ENCODE assay signal across 8 cellular contexts in the genomic region with DNA sequence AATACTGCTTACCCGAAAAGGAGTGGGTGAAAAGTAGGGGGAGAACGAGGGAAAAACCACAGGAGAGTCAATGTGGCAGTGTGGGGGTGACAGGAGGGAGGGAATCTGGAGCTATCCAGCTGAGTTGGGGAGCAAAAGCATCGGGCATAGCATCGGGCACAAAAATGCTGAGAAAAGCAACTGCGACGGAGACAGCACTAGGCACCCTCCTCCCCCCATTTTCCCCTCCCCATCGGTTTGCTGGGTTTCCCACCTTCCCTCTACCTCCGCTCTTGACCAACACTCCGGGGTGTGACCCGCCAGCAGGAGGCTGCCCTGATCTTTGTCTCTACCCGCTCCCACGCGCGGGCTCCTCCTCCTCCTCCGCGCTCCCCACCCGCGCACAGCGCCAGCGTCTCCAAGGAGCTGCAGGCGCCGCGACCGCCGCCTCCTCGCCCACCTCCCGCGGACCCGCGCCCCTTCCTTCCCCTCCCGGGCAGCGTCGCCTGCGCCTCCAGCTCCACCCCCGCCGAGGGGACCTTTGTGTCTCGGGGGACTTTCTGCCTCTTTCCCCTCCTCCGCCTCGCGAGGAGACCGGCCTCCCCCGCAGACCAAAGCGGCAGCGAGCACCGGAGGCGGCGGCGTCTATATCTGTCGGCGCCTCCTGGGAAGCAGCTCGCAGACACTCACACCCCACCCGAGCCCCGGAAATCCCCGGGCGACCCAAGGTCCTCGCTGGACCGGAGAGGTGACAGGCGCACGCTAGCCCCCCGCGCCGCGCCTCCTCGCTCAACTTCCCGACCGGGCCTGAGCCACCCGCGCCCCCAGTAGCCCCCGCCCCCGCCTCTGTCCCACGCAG. TPM values are rescaled to one million over a fixed set of nuclear protein-coding genes. Genes with fewer than 3 reads are reported as not detected.
DNase-seq lines count a peak whose midpoint lies in the region; ATAC-seq and TF ChIP-seq lines count a peak whose summit lies in the region.

No MANE protein-coding gene starts in this region.

- peaks cover 49% of the 10 kb centered on the region for H3K4me1 Mint-ChIP-seq in brain

- H3K27ac ChIP-seq in KOPT-K1 (ENCODE audit: low read depth, low read length, poor library complexity, severe bottlenecking), result peak overlapping the region; percentile 86
- peak overlapping the region; percentile 96 for H3K27ac ChIP-seq in smooth muscle cell (ENCODE audit: low read depth)

- peaks cover 55% of the 10 kb centered on the region for H3K79me2 ChIP-seq in smooth muscle cell (ENCODE audit: low read depth)

- no peaks in the 10 kb centered on the region for H3K9me3 Mint-ChIP-seq in brain

- H3K4me3 Mint-ChIP-seq in brain, result peak overlapping the region; percentile 89 to 96 (median 92)

- DNase-seq in UCSD-AML1 (lab: John Stamatoyannopoulos, UW; ENCODE audit: unreplicated experiment) (peak; percentile 86), smooth muscle cell (lab: John Stamatoyannopoulos, UW; ENCODE audit: unreplicated experiment) (peak; percentile 67), SKM-1 (lab: John Stamatoyannopoulos, UW; ENCODE audit: unreplicated experiment) (no peak)

- peak overlapping the region; percentile 99 for H3K9ac ChIP-seq in smooth muscle cell (ENCODE audit: low read depth)

- H3K4me1 ChIP-seq in smooth muscle cell (ENCODE audit: low read depth), result peaks cover 35% of the 10 kb centered on the region

- H3K27ac Mint-ChIP-seq in brain, result peak overlapping the region; percentile 92 to 99 (median 93)

- WGBS in smooth muscle cell (ENCODE audit: low lambda C conversion rate), result under 1% methylated on average over 54 of the region's 71 CpGs

- no peaks in the 10 kb centered on the region for H3K9me3 ChIP-seq in KOPT-K1 (ENCODE audit: insufficient read depth, low read length, poor library complexity, severe bottlenecking)
- H3K9me3 ChIP-seq in iPS-18c (ENCODE audit: control insufficient read depth, insufficient read depth, low read length), result peaks cover 2% of the 10 kb centered on the region
- H3K9me3 ChIP-seq in smooth muscle cell (replicated peaks; ENCODE audit: low read depth), result no peaks in the 10 kb centered on the region

- peaks cover 21% of the 10 kb centered on the region for H3F3A ChIP-seq in smooth muscle cell (ENCODE audit: low read depth)

- peak overlapping the region; percentile 84 for H2AFZ ChIP-seq in smooth muscle cell (ENCODE audit: low read depth)

- no peaks in the 10 kb centered on the region for H3K36me3 ChIP-seq in KOPT-K1 (ENCODE audit: insufficient read depth, low read length)
- H3K36me3 ChIP-seq in smooth muscle cell (ENCODE audit: low read depth), result no peaks in the 10 kb centered on the region

- no peaks in the 10 kb centered on the region for H3K27me3 ChIP-seq in smooth muscle cell (ENCODE audit: low read depth)

- H3K36me3 Mint-ChIP-seq in brain, result no peaks in the 10 kb centered on the region

- H3K4me2 ChIP-seq in smooth muscle cell, result peak overlapping the region; percentile 98

- TF ChIP-seq CTCF in brain (conservative IDR thresholded peaks at IDR 0.05), result no peak
- TF ChIP-seq CTCF in smooth muscle cell (IDR thresholded peaks at IDR 0.05; ENCODE audit: borderline replicate concordance, insufficient read depth, poor library complexity, severe bottlenecking), result no peak

- no peaks in the 10 kb centered on the region for H3K27me3 Mint-ChIP-seq in brain

- H3K4me3 ChIP-seq in GM08714 (ENCODE audit: low read length) (peak overlapping the region; percentile 99), iPS-18c (ENCODE audit: insufficient read depth, low read depth, low read length) (peak overlapping the region; percentile 86), smooth muscle cell (peak overlapping the region; percentile 97)

- H4K20me1 ChIP-seq in smooth muscle cell (ENCODE audit: low read depth), result peaks cover 49% of the 10 kb centered on the region

- peak; percentile 37 for ATAC-seq in GM21737 (IDR thresholded peaks at IDR 0.05; ENCODE audit: unreplicated experiment)

RNA-seq across cellular contexts. Expression of a gene that starts 0.9 kb away (rescaled TPM):
- 12.1 TPM for polyA plus RNA-seq in brain (ENCODE audit: insufficient read depth, low read depth, low replicate concordance)
- total RNA-seq in smooth muscle cell, result 49.8 and 54.1 TPM in 2 replicates
- 16.0 and 19.1 TPM in 2 replicates for polyA plus RNA-seq in smooth muscle cell
